9 cellular contexts compared by ENCODE assay signal in genomic region chr4:156294577-156294976, GRCh38.
DNase-seq lines count a peak whose midpoint lies in the region; ATAC-seq, FAIRE-seq and TF ChIP-seq lines count a peak whose summit lies in the region.
"Had no signal": no experiment of that assay in that cellular context is flagged by ENCODE, and none has a peak within 500 bp of the region (broad histone marks: within the 10 kb centered on the region; RNA-seq: fewer than 3 reads in every experiment).

No MANE protein-coding gene starts in this region.

- no peak overlapping the region for H2AFZ ChIP-seq in PC-3 (ENCODE audit: low read length)

- H3K4me1 ChIP-seq in PC-3 (ENCODE audit: insufficient read depth, low read length) (peaks cover 29% of the 10 kb centered on the region), small intestine (ENCODE audit: control insufficient read depth in 2 of 2, insufficient read depth in 1 of 2, low read depth in 1 of 2, low read length in 1 of 2) (no peaks in the 10 kb centered on the region), adrenal gland (replicated peaks in 1 of 2) (no peaks in the 10 kb centered on the region)

- 12 to 46% (median 25%) methylated on average over 2 of the region's 2 CpGs for WGBS in small intestine, 3 donors
- 15 to 23% (median 16%) methylated on average over 2 of the region's 2 CpGs for WGBS in adrenal gland, 4 donors

- H3K4me3 ChIP-seq in AG04449 (ENCODE audit: low read depth, low read length) (no peak overlapping the region), PC-3 (ENCODE audit: low read length) (no peak overlapping the region), fibroblast of pulmonary artery (replicated peaks; ENCODE audit: low read depth, low read length) (peak overlapping the region; percentile 32), small intestine (ENCODE audit: low read depth in 1 of 2, low read length in 2 of 2) (no peak overlapping the region), adrenal gland (no peak overlapping the region)

- H3K4me3 Mint-ChIP-seq in activated CD8-positive, alpha-beta T cell treated with anti-CD3 and anti-CD28 coated beads, Interleukin-2, amount 10 ng/mL, durations not matched to agents 7 days and 5 days, result no peak overlapping the region
- H3K4me3 Mint-ChIP-seq in stimulated activated naive CD8-positive, alpha-beta T cell treated with anti-CD3 and anti-CD28 coated beads, Interleukin-15, amount 100 ng/mL, for 72 hours, result no peak overlapping the region
- H3K4me3 Mint-ChIP-seq: activated naive CD8-positive, alpha-beta T cell treated with anti-CD3 and anti-CD28 coated beads, Interleukin-2, amount 10 ng/mL, durations not matched to agents 7 days and 5 days had no signal

- POLR2A ChIA-PET in AG04449 (lab: Yijun Ruan, JAX), result interaction anchor here (1.1 kb wide), 1 partner anchor 16 kb away, joined by 3 read pairs; no protein-coding TSS in a partner anchor
- POLR2A ChIA-PET in PC-3 (lab: Charles Lee; ENCODE audit: unreplicated experiment), result no interaction called here
- POLR2A ChIA-PET in activated CD8-positive, alpha-beta T cell treated with anti-CD3 and anti-CD28 coated beads, Interleukin-2, amount 10 ng/mL, durations not matched to agents 7 days and 5 days (lab: Charles Lee), result no interaction called here

- peak overlapping the region; percentile 26; the same call in 1 of the 2 replicates for H3K27ac ChIP-seq in PC-3 (ENCODE audit: low read length)
- H3K27ac ChIP-seq in small intestine (ENCODE audit: low read depth in 1 of 2, low read length in 1 of 2), result no peak overlapping the region
- no peak overlapping the region for H3K27ac ChIP-seq in adrenal gland

- no peaks in the 10 kb centered on the region for H3K4me1 Mint-ChIP-seq in activated CD8-positive, alpha-beta T cell treated with anti-CD3 and anti-CD28 coated beads, Interleukin-2, amount 10 ng/mL, durations not matched to agents 7 days and 5 days (ENCODE audit: low read depth)
- H3K4me1 Mint-ChIP-seq in stimulated activated naive CD8-positive, alpha-beta T cell treated with anti-CD3 and anti-CD28 coated beads, Interleukin-15, amount 100 ng/mL, for 72 hours, result no peaks in the 10 kb centered on the region
- H3K4me1 Mint-ChIP-seq: activated naive CD8-positive, alpha-beta T cell treated with anti-CD3 and anti-CD28 coated beads, Interleukin-2, amount 10 ng/mL, durations not matched to agents 7 days and 5 days had no signal

- ATAC-seq in HG03432 (IDR thresholded peaks at IDR 0.05; ENCODE audit: unreplicated experiment) (peak; percentile 56), PC-3 (peak; percentile 50; the same call in 1 of the 2 replicates)
- ATAC-seq in activated CD8-positive, alpha-beta T cell treated with anti-CD3 and anti-CD28 coated beads, Interleukin-2, amount 10 ng/mL, durations not matched to agents 7 days and 5 days, result no peak
- no peak for ATAC-seq in stimulated activated naive CD8-positive, alpha-beta T cell treated with anti-CD3 and anti-CD28 coated beads, Interleukin-15, amount 100 ng/mL, for 72 hours

- TF ChIP-seq CTCF in AG04449 (IDR thresholded peaks at IDR 0.05; ENCODE audit: insufficient read depth, low read length, missing control alignments) (peak; percentile 27), PC-3 (conservative IDR thresholded peaks at IDR 0.05; ENCODE audit: low read depth, low read length) (peak; percentile 55), fibroblast of pulmonary artery (IDR thresholded peaks at IDR 0.05; ENCODE audit: low read length, missing control alignments) (peak; percentile 54), adrenal gland (IDR thresholded peaks at IDR 0.05) (peak in 2 of 6 experiments; percentile 11 to 25)

- no peaks in the 10 kb centered on the region for H3K9me3 Mint-ChIP-seq in activated CD8-positive, alpha-beta T cell treated with anti-CD3 and anti-CD28 coated beads, Interleukin-2, amount 10 ng/mL, durations not matched to agents 7 days and 5 days (ENCODE audit: insufficient read depth)
- H3K9me3 Mint-ChIP-seq in stimulated activated naive CD8-positive, alpha-beta T cell treated with anti-CD3 and anti-CD28 coated beads, Interleukin-15, amount 100 ng/mL, for 72 hours, result no peaks in the 10 kb centered on the region
- H3K9me3 Mint-ChIP-seq: activated naive CD8-positive, alpha-beta T cell treated with anti-CD3 and anti-CD28 coated beads, Interleukin-2, amount 10 ng/mL, durations not matched to agents 7 days and 5 days had no signal

- H4K20me1 ChIP-seq in PC-3 (ENCODE audit: low read length), result no peaks in the 10 kb centered on the region

- H3K27me3 Mint-ChIP-seq in activated CD8-positive, alpha-beta T cell treated with anti-CD3 and anti-CD28 coated beads, Interleukin-2, amount 10 ng/mL, durations not matched to agents 7 days and 5 days (ENCODE audit: low read depth), result no peaks in the 10 kb centered on the region
- no peaks in the 10 kb centered on the region for H3K27me3 Mint-ChIP-seq in stimulated activated naive CD8-positive, alpha-beta T cell treated with anti-CD3 and anti-CD28 coated beads, Interleukin-15, amount 100 ng/mL, for 72 hours
- H3K27me3 Mint-ChIP-seq: activated naive CD8-positive, alpha-beta T cell treated with anti-CD3 and anti-CD28 coated beads, Interleukin-2, amount 10 ng/mL, durations not matched to agents 7 days and 5 days had no signal

- H3K9me3 ChIP-seq in PC-3 (ENCODE audit: low read length) (no peaks in the 10 kb centered on the region), small intestine (ENCODE audit: control insufficient read depth, low read depth) (no peaks in the 10 kb centered on the region), adrenal gland (replicated peaks in 1 of 3) (no peaks in the 10 kb centered on the region)

- no peaks in the 10 kb centered on the region for H3K79me2 ChIP-seq in PC-3 (ENCODE audit: low read length)

- no peaks in the 10 kb centered on the region for H3K9me2 ChIP-seq in PC-3 (replicated peaks; ENCODE audit: low read length)

- FAIRE-seq in small intestine (lab: Jason Lieb, UNC), result no peak

- no TSS peak for BruUV-seq in PC-3 (replicated peaks; lab: Mats Ljungman, UMichigan)

- H3K27me3 ChIP-seq in PC-3 (ENCODE audit: low read length), result no peaks in the 10 kb centered on the region
- no peaks in the 10 kb centered on the region for H3K27me3 ChIP-seq in small intestine (ENCODE audit: control insufficient read depth in 2 of 2, insufficient read depth in 2 of 2, low read length in 2 of 2)
- H3K27me3 ChIP-seq in adrenal gland, result no peaks in the 10 kb centered on the region

- CTCF ChIA-PET in AG04449 (lab: Yijun Ruan, JAX), result interaction anchor here (0.8 to 1.9 kb wide), 11 partner anchors 14 to 838 kb away, joined by 3 to 7 read pairs (median 3); no protein-coding TSS in a partner anchor
- CTCF ChIA-PET in PC-3 (lab: Charles Lee), result interaction anchor here (0.6 kb wide), 2 partner anchors 300 to 1683 kb away, joined by 3 to 4 read pairs; no protein-coding TSS in a partner anchor
- CTCF ChIA-PET in activated CD8-positive, alpha-beta T cell treated with anti-CD3 and anti-CD28 coated beads, Interleukin-2, amount 10 ng/mL, durations not matched to agents 7 days and 5 days (lab: Charles Lee), result interaction anchor here (0.6 kb wide), 1 partner anchor 271 kb away, joined by 3 read pairs; no protein-coding TSS in a partner anchor

- H3K36me3 ChIP-seq in PC-3 (ENCODE audit: low read depth, low read length) (no peaks in the 10 kb centered on the region), small intestine (ENCODE audit: control insufficient read depth in 2 of 2, insufficient read depth in 2 of 2, low read length in 2 of 2) (no peaks in the 10 kb centered on the region), adrenal gland (replicated peaks in 1 of 2) (no peaks in the 10 kb centered on the region)

- H3K36me3 Mint-ChIP-seq in activated CD8-positive, alpha-beta T cell treated with anti-CD3 and anti-CD28 coated beads, Interleukin-2, amount 10 ng/mL, durations not matched to agents 7 days and 5 days (ENCODE audit: low read depth), result no peaks in the 10 kb centered on the region
- H3K36me3 Mint-ChIP-seq: activated naive CD8-positive, alpha-beta T cell treated with anti-CD3 and anti-CD28 coated beads, Interleukin-2, amount 10 ng/mL, durations not matched to agents 7 days and 5 days had no signal

- no peak overlapping the region for H3K27ac Mint-ChIP-seq in activated CD8-positive, alpha-beta T cell treated with anti-CD3 and anti-CD28 coated beads, Interleukin-2, amount 10 ng/mL, durations not matched to agents 7 days and 5 days
- H3K27ac Mint-ChIP-seq in stimulated activated naive CD8-positive, alpha-beta T cell treated with anti-CD3 and anti-CD28 coated beads, Interleukin-15, amount 100 ng/mL, for 72 hours, result no peak overlapping the region
- H3K27ac Mint-ChIP-seq: activated naive CD8-positive, alpha-beta T cell treated with anti-CD3 and anti-CD28 coated beads, Interleukin-2, amount 10 ng/mL, durations not matched to agents 7 days and 5 days had no signal

- intact Hi-C loops in PC-3 (cut with micrococcal nuclease) (loop anchor here (5.0 to 10.0 kb wide), 3 partner anchors 127 to 380 kb away; no protein-coding TSS in a partner anchor), adrenal gland (cut with DNase I) (no loop called here)

- H3F3A ChIP-seq in PC-3 (ENCODE audit: low read length, unreplicated experiment), result no peaks in the 10 kb centered on the region

- peak overlapping the region; percentile 48 for H3K4me2 ChIP-seq in PC-3 (ENCODE audit: low read length)

- DNase-seq in AG04449 (ENCODE audit: low read depth, low spot score), result peak; percentile 77
- DNase-seq in PC-3, result peak; percentile 70
- peak; percentile 93 for DNase-seq in fibroblast of pulmonary artery (ENCODE audit: low read depth)
- peak; percentile 36 for DNase-seq in small intestine
- DNase-seq in activated CD8-positive, alpha-beta T cell treated with anti-CD3 and anti-CD28 coated beads, Interleukin-2, amount 10 ng/mL, durations not matched to agents 7 days and 5 days, result no peak
- DNase-seq in stimulated activated naive CD8-positive, alpha-beta T cell treated with anti-CD3 and anti-CD28 coated beads, Interleukin-15, amount 100 ng/mL, for 72 hours, result no peak
- no peak for DNase-seq in adrenal gland
- DNase-seq: activated naive CD8-positive, alpha-beta T cell treated with anti-CD3 and anti-CD28 coated beads, Interleukin-2, amount 10 ng/mL, durations not matched to agents 7 days and 5 days had no signal

- no peak overlapping the region for H3K9ac ChIP-seq in PC-3 (ENCODE audit: low read length)

- TF ChIP-seq POLR2A in adrenal gland (IDR thresholded peaks at IDR 0.05), result no peak

Comparison
In these comparisons a context has a peak if more than half of its experiments do, and no peak if none do; other contexts are left out.
1. DNase-seq: peak in AG04449 (single experiment), PC-3 (single experiment), fibroblast of pulmonary artery (single experiment) and small intestine (single experiment); none in activated CD8-positive, alpha-beta T cell treated with anti-CD3 and anti-CD28 coated beads, Interleukin-2, amount 10 ng/mL, durations not matched to agents 7 days and 5 days (single experiment), stimulated activated naive CD8-positive, alpha-beta T cell treated with anti-CD3 and anti-CD28 coated beads, Interleukin-15, amount 100 ng/mL, for 72 hours (0 of 2) and adrenal gland (0 of 7).
2. ATAC-seq: peak in HG03432 (single experiment) and PC-3 (single experiment); none in activated CD8-positive, alpha-beta T cell treated with anti-CD3 and anti-CD28 coated beads, Interleukin-2, amount 10 ng/mL, durations not matched to agents 7 days and 5 days (single experiment) and stimulated activated naive CD8-positive, alpha-beta T cell treated with anti-CD3 and anti-CD28 coated beads, Interleukin-15, amount 100 ng/mL, for 72 hours (single experiment).